23 cellular contexts compared by ENCODE assay signal in the genomic region with DNA sequence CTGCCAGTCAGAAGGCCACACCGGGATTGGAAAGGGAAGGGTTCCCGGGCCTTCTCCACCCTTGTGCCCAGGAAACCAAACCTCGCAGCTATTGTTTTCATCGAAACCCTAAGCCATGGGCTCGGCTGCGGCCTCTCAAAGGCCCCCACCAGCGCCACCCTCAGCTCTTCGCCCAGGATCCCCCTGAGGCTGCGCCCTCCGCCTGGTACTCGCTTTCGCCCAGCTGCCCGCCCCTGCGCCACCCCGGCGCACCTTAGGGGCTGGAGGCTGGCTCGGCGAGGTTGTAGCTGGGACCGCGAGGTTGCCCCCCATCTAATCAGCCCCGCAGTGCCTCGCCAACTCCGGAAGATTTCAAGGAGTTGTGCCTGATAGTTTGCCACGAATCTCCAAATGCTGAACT.
"Had no signal": no experiment of that assay in that cellular context is flagged by ENCODE, and none has a peak within 500 bp of the region (broad histone marks: within the 10 kb centered on the region; RNA-seq: fewer than 3 reads in every experiment).

No MANE protein-coding gene starts in this region.

- H3K4me3 ChIP-seq: colonic mucosa, esophagus squamous epithelium, gastrocnemius medialis, heart right ventricle, left lung, lower lobe of right lung had no signal

- H3K4me1 ChIP-seq: colonic mucosa, esophagus squamous epithelium, gastrocnemius medialis, heart right ventricle, left lung, lower lobe of right lung had no signal

- H3K27ac ChIP-seq: colonic mucosa, epithelial cell of prostate, esophagus squamous epithelium, gastrocnemius medialis, heart right ventricle, left lung, lower lobe of right lung had no signal

- H3K9me3 Mint-ChIP-seq: dendritic cell treated with granulocyte-macrophage colony-stimulating factor and Interleukin-4, amounts not matched to agents 40 ng/mL and 50 ng/mL, for 4 days; effector memory CD8-positive, alpha-beta T cell; endodermal cell had no signal

- H3K36me3 ChIP-seq: colonic mucosa, esophagus squamous epithelium, gastrocnemius medialis, heart right ventricle, left lung, lower lobe of right lung had no signal

- H3K4me3 Mint-ChIP-seq: dendritic cell treated with granulocyte-macrophage colony-stimulating factor and Interleukin-4, amounts not matched to agents 40 ng/mL and 50 ng/mL, for 4 days; effector memory CD8-positive, alpha-beta T cell; endodermal cell had no signal

- H3K27me3 ChIP-seq: colonic mucosa, esophagus squamous epithelium, gastrocnemius medialis, heart right ventricle, left lung had no signal

- H3K27me3 Mint-ChIP-seq: dendritic cell treated with granulocyte-macrophage colony-stimulating factor and Interleukin-4, amounts not matched to agents 40 ng/mL and 50 ng/mL, for 4 days; effector memory CD8-positive, alpha-beta T cell had no signal

- H3K27ac Mint-ChIP-seq: dendritic cell treated with granulocyte-macrophage colony-stimulating factor and Interleukin-4, amounts not matched to agents 40 ng/mL and 50 ng/mL, for 4 days; effector memory CD8-positive, alpha-beta T cell; endodermal cell had no signal

- DNase-seq: colonic mucosa; cortex of kidney; effector CD8-positive, alpha-beta T cell; effector memory CD8-positive, alpha-beta T cell; endodermal cell; erythroblast; esophagus squamous epithelium; foreskin fibroblast; foreskin melanocyte; gastrocnemius medialis; glutamatergic neuron; head of caudate nucleus; heart right ventricle; hippocampal formation; left cardiac atrium; left ventricle myocardium superior; lower lobe of right lung; mesendoderm; midbrain had no signal

- ATAC-seq: effector memory CD8-positive, alpha-beta T cell; esophagus mucosa; gastrocnemius medialis; heart right ventricle; left cardiac atrium; left lung; left ventricle myocardium superior; lower lobe of right lung had no signal
